Comparison of ENCODE assay signal across 9 cellular contexts in the genomic region with DNA sequence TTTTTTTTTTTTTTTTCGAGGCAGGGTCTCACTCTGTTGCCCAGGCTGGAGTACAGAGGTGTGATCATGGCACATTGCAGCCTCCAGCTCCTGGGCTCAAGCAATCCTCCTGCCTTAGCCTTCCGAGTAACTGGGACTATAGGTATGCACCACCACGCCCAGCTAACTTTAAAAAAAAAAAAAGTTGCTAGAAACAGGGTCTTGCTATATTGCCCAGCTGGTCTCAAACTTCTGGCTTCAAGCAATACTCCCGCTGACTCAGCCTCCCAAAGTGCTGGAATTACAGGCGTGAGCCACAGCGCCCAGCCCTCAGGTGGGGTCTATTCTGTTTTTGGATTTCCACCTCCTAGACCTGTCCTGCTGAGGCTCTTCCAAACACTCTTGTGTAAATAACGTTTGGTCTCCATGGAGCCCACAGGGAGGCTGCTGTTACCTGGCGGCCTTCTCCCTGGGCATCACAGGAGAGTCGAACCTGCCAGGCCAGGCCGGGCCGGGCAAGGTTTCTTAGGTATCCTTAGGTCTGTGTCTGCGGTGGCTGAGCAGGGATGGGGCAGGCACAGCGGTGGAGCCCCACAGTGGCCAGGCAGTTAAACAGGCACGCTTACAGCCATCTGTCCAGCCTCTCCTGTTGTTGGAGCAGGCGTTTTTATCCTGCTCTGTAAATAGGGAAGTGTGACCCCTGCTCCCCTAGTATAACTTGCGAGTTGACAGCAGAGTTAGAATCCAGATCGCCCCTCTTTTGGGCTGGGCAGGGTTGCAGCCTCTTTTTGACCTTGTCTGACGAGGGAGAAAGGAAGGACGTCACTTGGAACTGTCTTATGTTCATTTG. TPM values are rescaled to one million over a fixed set of nuclear protein-coding genes. Genes with fewer than 3 reads are reported as not detected.
A peak's percentile ranks its signal among the peaks of the same experiment; 100 is the strongest.
DNase-seq lines count a peak whose midpoint lies in the region; ATAC-seq and TF ChIP-seq lines count a peak whose summit lies in the region.
"Had no signal": no experiment of that assay in that cellular context is flagged by ENCODE, and none has a peak within 500 bp of the region (broad histone marks: within the 10 kb centered on the region; RNA-seq: fewer than 3 reads in every experiment).

No MANE protein-coding gene starts in this region.

- peak overlapping the region; percentile 5 for H3K4me3 ChIP-seq in psoas muscle
- H3K4me3 ChIP-seq: SJCRH30 had no signal

- POLR2A ChIA-PET in WTC11 (lab: Charles Lee): no interaction called here
- POLR2A ChIA-PET in naive thymus-derived CD8-positive, alpha-beta T cell (lab: Charles Lee): interaction anchor here (0.6 to 0.7 kb wide), 2 partner anchors 171 to 172 kb away, joined by 3 read pairs; no protein-coding TSS in a partner anchor

- TF ChIP-seq CTCF in WTC11 (IDR thresholded peaks at IDR 0.05) (no peak), psoas muscle (IDR thresholded peaks at IDR 0.05) (peak; percentile 36)

- peaks cover 66% of the 10 kb centered on the region for H3K4me1 ChIP-seq in psoas muscle

- no peaks in the 10 kb centered on the region for H3K9me3 ChIP-seq in psoas muscle

- no peaks in the 10 kb centered on the region for H3K9me3 Mint-ChIP-seq in WTC11
- H3K9me3 Mint-ChIP-seq in naive thymus-derived CD8-positive, alpha-beta T cell: no peaks in the 10 kb centered on the region

- 54 to 74% (median 59%) methylated on average over 18 to 19 of the region's 19 CpGs for WGBS in psoas muscle, 3 donors

- H3K4me1 Mint-ChIP-seq in WTC11: peaks cover 3% of the 10 kb centered on the region
- peaks cover 20 to 50% (median 31%) of the 10 kb centered on the region in 4 donors for H3K4me1 Mint-ChIP-seq in naive thymus-derived CD8-positive, alpha-beta T cell

- H3K27ac ChIP-seq in psoas muscle: peak overlapping the region; percentile 94
- H3K27ac ChIP-seq: SJCRH30 had no signal

- intact Hi-C loops in Right ventricle myocardium superior (cut with DNase I) (no loop called here), psoas muscle (cut with DNase I) (no loop called here)

- H3K36me3 ChIP-seq in psoas muscle (ENCODE audit: insufficient read depth in 1 of 2, low read depth in 1 of 2): peaks cover 0 to 8% of the 10 kb centered on the region in 2 donors

- H3K27ac Mint-ChIP-seq in WTC11: peak overlapping the region; percentile 85
- H3K27ac Mint-ChIP-seq in naive thymus-derived CD8-positive, alpha-beta T cell: peak overlapping the region in 2 of 10 donors; percentile 6 to 55

- no peaks in the 10 kb centered on the region for H3K27me3 ChIP-seq in psoas muscle (ENCODE audit: insufficient read depth in 3 of 3, low read length in 2 of 3)
- H3K27me3 ChIP-seq: SJCRH30 had no signal

- H3K36me3 Mint-ChIP-seq in WTC11: no peaks in the 10 kb centered on the region
- H3K36me3 Mint-ChIP-seq in naive thymus-derived CD8-positive, alpha-beta T cell: peaks cover 0 to 14% (median 0%) of the 10 kb centered on the region in 3 donors

- no peak overlapping the region for H3K4me3 Mint-ChIP-seq in WTC11
- H3K4me3 Mint-ChIP-seq in naive thymus-derived CD8-positive, alpha-beta T cell: peak overlapping the region in 1 of 10 donors; percentile 51

- ATAC-seq in WTC11: peak; percentile 95
- ATAC-seq in Right ventricle myocardium superior (ENCODE audit: poor library complexity): peak; percentile 67
- ATAC-seq in psoas muscle: peak; percentile 57 to 63 (median 60)
- no peak for ATAC-seq in HG03139 (IDR thresholded peaks at IDR 0.05; ENCODE audit: unreplicated experiment)
- no peak for ATAC-seq in GM21367 (IDR thresholded peaks at IDR 0.05; ENCODE audit: unreplicated experiment)
- no peak for ATAC-seq in naive thymus-derived CD8-positive, alpha-beta T cell
- no peak for ATAC-seq in GM18907 (IDR thresholded peaks at IDR 0.05; ENCODE audit: unreplicated experiment)

- H3K27me3 Mint-ChIP-seq in WTC11 (ENCODE audit: low read depth): no peaks in the 10 kb centered on the region
- H3K27me3 Mint-ChIP-seq in naive thymus-derived CD8-positive, alpha-beta T cell: no peaks in the 10 kb centered on the region

- CTCF ChIA-PET in WTC11 (lab: Charles Lee): interaction anchor here (0.9 to 1.3 kb wide), 2 partner anchors 39 to 73 kb away, joined by 3 to 8 read pairs; a partner anchor contains a TSS

- DNase-seq in ELF-1 (ENCODE audit: low read depth, low spot score) (peak; percentile 55), WTC11 (ENCODE audit: low spot score) (peak; percentile 58), Right ventricle myocardium superior (no peak), psoas muscle (no peak)
- no peak for DNase-seq in naive thymus-derived CD8-positive, alpha-beta T cell
- DNase-seq: SJCRH30 had no signal

TF ChIP-seq in WTC11, 78 proteins besides CTCF, POLR2A, EP300 and RAD21:
- TF ChIP-seq GRHL2 (CRISPR knock-in tag; IDR thresholded peaks at IDR 0.05; ENCODE audit: insufficient replicate concordance, severe bottlenecking): no peak

RNA-seq across cellular contexts. Expression of a gene that starts 18.8 kb away (rescaled TPM):
- 47.5 to 51.8 TPM (median 49.7 TPM) in 3 replicates for total RNA-seq in WTC11 (2021)
- 81.7 TPM for total RNA-seq in Right ventricle myocardium superior
- total RNA-seq in psoas muscle: 100 to 1,000 TPM; 137 to 177 (median 156) TPM
- 100 to 1,000 TPM in 1 of 3 donors, 10 to 100 TPM in 2; 78.1 to 167 (median 86.8) TPM for polyA plus RNA-seq in psoas muscle
- total RNA-seq in naive thymus-derived CD8-positive, alpha-beta T cell: 10 to 100 TPM; 60.3 to 66.7 TPM
- 10 to 100 TPM in 1 of 3 donors, 1 to 10 TPM in 2; 5.4 to 13.8 (median 5.4) TPM for polyA plus RNA-seq in naive thymus-derived CD8-positive, alpha-beta T cell

RNA-seq across cellular contexts. Expression of a gene that starts 33.1 kb away (rescaled TPM):
- total RNA-seq in WTC11 (2021) (0.82 to 2.0 TPM (median 1.1 TPM) in 3 replicates), Right ventricle myocardium superior (54.3 TPM), psoas muscle (10 to 100 TPM in 3 of 4 donors, 1 to 10 TPM in 1; 6.1 to 48.2 (median 37.2) TPM)
- polyA plus RNA-seq in psoas muscle: 10 to 100 TPM in 1 of 3 donors, 1 to 10 TPM in 2; 1.3 to 10.1 (median 7.5) TPM
- 1 to 10 TPM; 2.6 to 3.5 TPM for total RNA-seq in naive thymus-derived CD8-positive, alpha-beta T cell
- under 1 TPM; 0.09 to 0.30 (median 0.13) TPM for polyA plus RNA-seq in naive thymus-derived CD8-positive, alpha-beta T cell

RNA-seq across cellular contexts. Expression of a gene that starts 39.4 kb away (rescaled TPM):
- 0.48 to 1.4 TPM (median 0.94 TPM) in 3 replicates for total RNA-seq in WTC11 (2021)
- total RNA-seq in Right ventricle myocardium superior: not detected
- not detected for total RNA-seq in psoas muscle
- polyA plus RNA-seq in psoas muscle: not detected
- total RNA-seq in naive thymus-derived CD8-positive, alpha-beta T cell: not detected
- polyA plus RNA-seq in naive thymus-derived CD8-positive, alpha-beta T cell: not detected
- total RNA-seq: SJCRH30 had no signal

RNA-seq across cellular contexts. Expression of a gene that starts 55.7 kb away (rescaled TPM):
- 70.9 to 78.3 TPM (median 76.6 TPM) in 3 replicates for total RNA-seq in WTC11 (2021)
- total RNA-seq in Right ventricle myocardium superior: 99.1 TPM
- total RNA-seq in psoas muscle: 10 to 100 TPM in 1 of 4 donors, 1 to 10 TPM in 3; 2.5 to 11.3 (median 4.2) TPM
- polyA plus RNA-seq in psoas muscle: 1 to 10 TPM; 2.5 to 3.1 (median 2.5) TPM
- not detected for total RNA-seq in naive thymus-derived CD8-positive, alpha-beta T cell
- polyA plus RNA-seq in naive thymus-derived CD8-positive, alpha-beta T cell: not detected

Comparison
In these comparisons a context has a peak if more than half of its experiments do, and no peak if none do; other contexts are left out.
1. DNase-seq: peak in ELF-1 (single experiment) and WTC11 (single experiment); none in Right ventricle myocardium superior (single experiment), psoas muscle (0 of 2) and naive thymus-derived CD8-positive, alpha-beta T cell (0 of 10).
2. ATAC-seq: peak in WTC11 (single experiment), Right ventricle myocardium superior (single experiment) and psoas muscle (4 of 4); none in HG03139 (single experiment), GM21367 (single experiment), naive thymus-derived CD8-positive, alpha-beta T cell (0 of 2) and GM18907 (single experiment).